1 cellular context compared by ENCODE assay signal in the genomic region with DNA sequence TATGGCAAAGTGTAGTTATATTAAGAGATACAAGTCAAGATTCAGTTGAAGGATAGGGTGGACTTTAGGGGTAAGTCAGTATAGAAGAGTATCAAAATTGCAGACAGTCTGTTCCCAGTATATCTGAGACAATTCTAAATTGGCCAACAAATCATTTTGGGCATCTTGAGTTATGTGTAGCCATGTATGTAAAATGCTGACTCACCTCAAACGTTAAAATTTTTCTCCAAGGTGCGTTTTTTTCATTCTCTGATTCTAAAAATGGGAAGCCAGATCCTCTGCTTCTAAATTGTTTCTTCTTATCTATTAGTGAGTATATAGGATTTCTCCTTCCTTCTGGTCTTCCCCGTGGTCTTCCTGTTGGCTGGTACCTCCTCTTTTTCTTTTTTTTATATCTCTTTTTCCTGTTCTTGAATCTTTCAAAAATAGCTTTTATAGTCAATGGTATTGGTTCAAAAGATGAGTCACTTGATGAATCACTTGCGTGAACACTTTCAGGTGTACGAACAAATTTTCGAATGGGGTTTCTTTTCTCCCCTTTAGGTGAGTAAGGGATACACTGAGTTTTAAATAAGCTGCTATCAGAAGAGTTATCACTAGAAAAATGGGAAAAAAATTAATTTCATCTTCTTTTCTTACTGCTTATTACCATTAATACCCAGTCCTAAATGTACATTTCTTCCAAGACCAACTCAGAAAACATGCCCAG.
TF ChIP-seq lines count a peak whose summit lies in the region.

No MANE protein-coding gene starts in this region.

TF ChIP-seq in GM12878, 131 proteins besides CTCF, POLR2A, EP300 and RAD21:
- TF ChIP-seq, protein P1, sequence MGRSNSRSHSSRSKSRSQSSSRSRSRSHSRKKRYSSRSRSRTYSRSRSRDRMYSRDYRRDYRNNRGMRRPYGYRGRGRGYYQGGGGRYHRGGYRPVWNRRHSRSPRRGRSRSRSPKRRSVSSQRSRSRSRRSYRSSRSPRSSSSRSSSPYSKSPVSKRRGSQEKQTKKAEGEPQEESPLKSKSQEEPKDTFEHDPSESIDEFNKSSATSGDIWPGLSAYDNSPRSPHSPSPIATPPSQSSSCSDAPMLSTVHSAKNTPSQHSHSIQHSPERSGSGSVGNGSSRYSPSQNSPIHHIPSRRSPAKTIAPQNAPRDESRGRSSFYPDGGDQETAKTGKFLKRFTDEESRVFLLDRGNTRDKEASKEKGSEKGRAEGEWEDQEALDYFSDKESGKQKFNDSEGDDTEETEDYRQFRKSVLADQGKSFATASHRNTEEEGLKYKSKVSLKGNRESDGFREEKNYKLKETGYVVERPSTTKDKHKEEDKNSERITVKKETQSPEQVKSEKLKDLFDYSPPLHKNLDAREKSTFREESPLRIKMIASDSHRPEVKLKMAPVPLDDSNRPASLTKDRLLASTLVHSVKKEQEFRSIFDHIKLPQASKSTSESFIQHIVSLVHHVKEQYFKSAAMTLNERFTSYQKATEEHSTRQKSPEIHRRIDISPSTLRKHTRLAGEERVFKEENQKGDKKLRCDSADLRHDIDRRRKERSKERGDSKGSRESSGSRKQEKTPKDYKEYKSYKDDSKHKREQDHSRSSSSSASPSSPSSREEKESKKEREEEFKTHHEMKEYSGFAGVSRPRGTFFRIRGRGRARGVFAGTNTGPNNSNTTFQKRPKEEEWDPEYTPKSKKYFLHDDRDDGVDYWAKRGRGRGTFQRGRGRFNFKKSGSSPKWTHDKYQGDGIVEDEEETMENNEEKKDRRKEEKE (IDR thresholded peaks at IDR 0.05), result no peak
- TF ChIP-seq NR2C1 (IDR thresholded peaks at IDR 0.05), result no peak
- TF ChIP-seq POLR2AphosphoS2 (IDR thresholded peaks at IDR 0.05; ENCODE audit: low read depth, low read length), result 0 out of 2 replicates have a peak, but pooled peaks have one; percentile 40
- TF ChIP-seq SMAD5 (IDR thresholded peaks at IDR 0.05; ENCODE audit: low read depth), result 0 out of 2 replicates have a peak, but pooled peaks have one; percentile 38
